ENCODE assay signal across 20 cellular contexts in genomic region chr9:124683043-124683442, GRCh38.
DNase-seq lines count a peak whose midpoint lies in the region; ATAC-seq and TF ChIP-seq lines count a peak whose summit lies in the region.
"Had no signal": no experiment of that assay in that cellular context is flagged by ENCODE, and none has a peak within 500 bp of the region (broad histone marks: within the 10 kb centered on the region; RNA-seq: fewer than 3 reads in every experiment).

No MANE protein-coding gene starts in this region.

- H3K9me3 Mint-ChIP-seq in H9 = no peaks in the 10 kb centered on the region
- no peaks in the 10 kb centered on the region for H3K9me3 Mint-ChIP-seq in HFFc6
- no peaks in the 10 kb centered on the region for H3K9me3 Mint-ChIP-seq in immature natural killer cell
- no peaks in the 10 kb centered on the region for H3K9me3 Mint-ChIP-seq in natural killer cell
- H3K9me3 Mint-ChIP-seq: CD4-positive, alpha-beta T cell; CD8-positive, alpha-beta T cell had no signal

- peaks cover 2% of the 10 kb centered on the region; the same call in 1 of the 2 replicates for H3K79me2 ChIP-seq in H9 (ENCODE audit: insufficient read depth, low read length)

- no peak overlapping the region for H4K8ac ChIP-seq in H9 (replicated peaks; ENCODE audit: insufficient read length, low read depth, low read length)

- in situ Hi-C loops in gastrocnemius medialis (cut with MboI; ENCODE audit: low sequenced_read_pairs in 4 of 4) = no loop called here

- H3K27me3 Mint-ChIP-seq in H9 (ENCODE audit: low read depth) (no peaks in the 10 kb centered on the region), HFFc6 (ENCODE audit: insufficient read depth) (peaks cover 1% of the 10 kb centered on the region; the same call in 1 of the 2 replicates), immature natural killer cell (ENCODE audit: low read depth in 3 of 3) (peaks cover 0 to 4% (median 2%) of the 10 kb centered on the region in 3 donors), natural killer cell (ENCODE audit: low read depth in 2 of 2) (no peaks in the 10 kb centered on the region)
- H3K27me3 Mint-ChIP-seq: B cell; CD4-positive, alpha-beta T cell had no signal

- H3K4me1 Mint-ChIP-seq in H9 = peaks cover 4 to 7% of the 10 kb centered on the region in 2 experiments; a peak in 2 of 4 replicates
- H3K4me1 Mint-ChIP-seq in HFFc6 (ENCODE audit: low read depth) = peaks cover 11% of the 10 kb centered on the region
- H3K4me1 Mint-ChIP-seq in immature natural killer cell = peaks cover 78 to 97% of the 10 kb centered on the region in 2 donors
- peaks cover 52 to 74% of the 10 kb centered on the region in 2 donors for H3K4me1 Mint-ChIP-seq in natural killer cell
- H3K4me1 Mint-ChIP-seq: B cell had no signal

- no peak overlapping the region for H2BK20ac ChIP-seq in H9 (ENCODE audit: low read depth, low read length, poor library complexity, severe bottlenecking)

- H3K36me3 Mint-ChIP-seq in H9 (ENCODE audit: insufficient read depth in 1 of 3, low read depth in 3 of 3) (peaks cover 0 to 8% (median 3%) of the 10 kb centered on the region in 3 experiments; a peak in 3 of 7 replicates), HFFc6 (ENCODE audit: low read depth) (peaks cover 19% of the 10 kb centered on the region), immature natural killer cell (peaks cover 0 to 7% (median 6%) of the 10 kb centered on the region in 3 donors), natural killer cell (no peaks in the 10 kb centered on the region)
- H3K36me3 Mint-ChIP-seq: CD8-positive, alpha-beta T cell had no signal

- no peak overlapping the region for H3K18ac ChIP-seq in H9 (ENCODE audit: insufficient read length, low read depth, low read length)

- no peaks in the 10 kb centered on the region for H3K23me2 ChIP-seq in H9 (ENCODE audit: insufficient read length, low read depth, low read length, poor library complexity, severe bottlenecking)

- no peaks in the 10 kb centered on the region for H4K20me1 ChIP-seq in H9 (ENCODE audit: control insufficient read depth, insufficient read depth, insufficient read length)

- H3K9ac ChIP-seq in H9 (ENCODE audit: extremely low read depth, insufficient read length, low read length) = no peak overlapping the region
- H3K9ac ChIP-seq: BLaER1 treated with 17β-estradiol and CSF1 and Interleukin-3, amounts not matched to agents 10 nM and 100 nM had no signal

- H2AK5ac ChIP-seq in H9 (ENCODE audit: insufficient read length, low read length) = no peak overlapping the region

- no peak overlapping the region for H2BK120ac ChIP-seq in H9 (ENCODE audit: low read depth, low read length, poor library complexity, severe bottlenecking)

- H3K4me3 Mint-ChIP-seq in H9 = no peak overlapping the region
- no peak overlapping the region for H3K4me3 Mint-ChIP-seq in HFFc6
- H3K4me3 Mint-ChIP-seq in immature natural killer cell = peak overlapping the region in 3 of 5 donors; percentile 26 to 29 (median 28)
- no peak overlapping the region for H3K4me3 Mint-ChIP-seq in natural killer cell
- H3K4me3 Mint-ChIP-seq: B cell; CD4-positive, alpha-beta T cell; CD8-positive, alpha-beta T cell had no signal

- no peak for TF ChIP-seq POLR2A in gastrocnemius medialis (IDR thresholded peaks at IDR 0.05)

- no peak overlapping the region for H3T11ph ChIP-seq in H9 (ENCODE audit: low read length)

- no peak overlapping the region for H2BK5ac ChIP-seq in H9 (ENCODE audit: insufficient read length, low read length)

- ATAC-seq in natural killer cell = no peak
- no peak for ATAC-seq in gastrocnemius medialis
- ATAC-seq: A549; CD8-positive, alpha-beta T cell had no signal

- no peak overlapping the region for H2AFZ ChIP-seq in H9 (ENCODE audit: low read length)

- no peak overlapping the region for H2BK15ac ChIP-seq in H9 (ENCODE audit: low read depth, low read length)

- TF ChIP-seq CTCF in H9 (conservative IDR thresholded peaks at IDR 0.05) = no peak
- no peak for TF ChIP-seq CTCF in HFFc6 (IDR thresholded peaks at IDR 0.05)
- TF ChIP-seq CTCF in natural killer cell (IDR thresholded peaks at IDR 0.05) = no peak
- no peak for TF ChIP-seq CTCF in gastrocnemius medialis (IDR thresholded peaks at IDR 0.05 in 4 of 5, conservative IDR thresholded peaks at IDR 0.05 in 1 of 5)

- no peak overlapping the region for H3K4me3 ChIP-seq in gastrocnemius medialis
- H3K4me3 ChIP-seq: A549; BLaER1 treated with 17β-estradiol and CSF1 and Interleukin-3, amounts not matched to agents 10 nM and 100 nM had no signal

- H3K4me1 ChIP-seq in H9 (ENCODE audit: insufficient read depth, low read length) = no peaks in the 10 kb centered on the region
- H3K4me1 ChIP-seq in gastrocnemius medialis = peaks cover 0 to 8% of the 10 kb centered on the region in 2 donors
- H3K4me1 ChIP-seq: A549, Caco-2 had no signal

- H3K27me3 ChIP-seq in H9 (ENCODE audit: insufficient read depth, low read length) = no peaks in the 10 kb centered on the region
- no peaks in the 10 kb centered on the region for H3K27me3 ChIP-seq in gastrocnemius medialis
- H3K27me3 ChIP-seq: BLaER1 treated with 17β-estradiol and CSF1 and Interleukin-3, amounts not matched to agents 10 nM and 100 nM had no signal

- no peak overlapping the region for H3K56ac ChIP-seq in H9 (ENCODE audit: insufficient read length, low read depth, low read length)

- no peak overlapping the region for H2BK12ac ChIP-seq in H9 (ENCODE audit: insufficient read length, low read depth, low read length)

- no peak overlapping the region for H4K5ac ChIP-seq in H9 (ENCODE audit: insufficient read length, low read depth, low read length)

- DNase-seq in H9 (no peak), HFFc6 (no peak), immature natural killer cell (no peak), natural killer cell (no peak), gastrocnemius medialis (no peak), hepatic stellate cell (ENCODE audit: low spot score) (no peak)
- DNase-seq in stimulated activated CD4-positive, alpha-beta T cell treated with anti-CD3 and anti-CD28 coated beads, Interleukin-4, amount 100 ng/mL, for 4 hours = no peak
- DNase-seq in activated CD8-positive, alpha-beta memory T cell treated with anti-CD3 and anti-CD28 coated beads for 24 hours = no peak
- DNase-seq: AML-193; Caco-2; Calu3; CD4-positive, alpha-beta T cell; CD8-positive, alpha-beta T cell; DMS79 treated with DMSO at 0.1 percent for 48 hours; GF-D8 had no signal

- H3K79me1 ChIP-seq in H9 (ENCODE audit: insufficient read depth, low read depth, low read length, poor library complexity, severe bottlenecking) = no peaks in the 10 kb centered on the region

- H3K4me2 ChIP-seq in H9 (ENCODE audit: insufficient read depth, insufficient read length, low read length) = no peak overlapping the region
- H3K4me2 ChIP-seq: A549; BLaER1 treated with 17β-estradiol and CSF1 and Interleukin-3, amounts not matched to agents 10 nM and 100 nM had no signal

- no peak overlapping the region for H4K91ac ChIP-seq in H9 (ENCODE audit: insufficient read length, low read depth, low read length)

- intact Hi-C loops in natural killer cell (cut with micrococcal nuclease) (no loop called here), gastrocnemius medialis (cut with DNase I; ENCODE audit: low total_unique reads) (no loop called here)

- H3K27ac ChIP-seq in H9 (ENCODE audit: insufficient read length, low read depth, low read length) (no peak overlapping the region), gastrocnemius medialis (no peak overlapping the region)
- H3K27ac ChIP-seq: 22Rv1; A549; BLaER1 treated with 17β-estradiol and CSF1 and Interleukin-3, amounts not matched to agents 10 nM and 100 nM; C4-2B had no signal

- H3K36me3 ChIP-seq in gastrocnemius medialis = no peaks in the 10 kb centered on the region

- H3K14ac ChIP-seq in H9 (ENCODE audit: insufficient read depth, low read length) = no peak overlapping the region

- H3K27ac Mint-ChIP-seq in H9 (peak overlapping the region in 2 of 3 experiments; percentile 52 to 71; a peak in 3 of 7 replicates), HFFc6 (peak overlapping the region; percentile 40; the same call in 1 of the 2 replicates), immature natural killer cell (peak overlapping the region in 5 of 6 donors; percentile 49 to 71 (median 57)), natural killer cell (peak overlapping the region; percentile 27 to 61)
- H3K27ac Mint-ChIP-seq: B cell; CD4-positive, alpha-beta T cell; CD8-positive, alpha-beta T cell had no signal

- H3K23ac ChIP-seq in H9 (ENCODE audit: insufficient read length, low read depth, low read length) = no peak overlapping the region

- no peak overlapping the region for H3K4ac ChIP-seq in H9 (ENCODE audit: low read depth, low read length)

- WGBS in H9 (ENCODE audit: extremely low coverage, insufficient read length, low lambda C conversion rate) = no CpG with 5 or more reads among the region's 3 CpGs

- H3K9me3 ChIP-seq in H9 (ENCODE audit: control insufficient read depth, low read depth, low read length) (no peaks in the 10 kb centered on the region), gastrocnemius medialis (no peaks in the 10 kb centered on the region)
- H3K9me3 ChIP-seq: A549; BLaER1 treated with 17β-estradiol and CSF1 and Interleukin-3, amounts not matched to agents 10 nM and 100 nM; Caco-2 had no signal

Comparison
In these comparisons a context has a peak if more than half of its experiments do, and no peak if none do; other contexts are left out.
1. H3K4me3 Mint-ChIP-seq: peak in immature natural killer cell (3 of 5); none in H9 (0 of 2), HFFc6 (single experiment) and natural killer cell (single experiment).
2. Peak in every context shown above with its lines, with median percentiles within 50 percentile points of each other: H3K27ac Mint-ChIP-seq.